In the genomic region with DNA sequence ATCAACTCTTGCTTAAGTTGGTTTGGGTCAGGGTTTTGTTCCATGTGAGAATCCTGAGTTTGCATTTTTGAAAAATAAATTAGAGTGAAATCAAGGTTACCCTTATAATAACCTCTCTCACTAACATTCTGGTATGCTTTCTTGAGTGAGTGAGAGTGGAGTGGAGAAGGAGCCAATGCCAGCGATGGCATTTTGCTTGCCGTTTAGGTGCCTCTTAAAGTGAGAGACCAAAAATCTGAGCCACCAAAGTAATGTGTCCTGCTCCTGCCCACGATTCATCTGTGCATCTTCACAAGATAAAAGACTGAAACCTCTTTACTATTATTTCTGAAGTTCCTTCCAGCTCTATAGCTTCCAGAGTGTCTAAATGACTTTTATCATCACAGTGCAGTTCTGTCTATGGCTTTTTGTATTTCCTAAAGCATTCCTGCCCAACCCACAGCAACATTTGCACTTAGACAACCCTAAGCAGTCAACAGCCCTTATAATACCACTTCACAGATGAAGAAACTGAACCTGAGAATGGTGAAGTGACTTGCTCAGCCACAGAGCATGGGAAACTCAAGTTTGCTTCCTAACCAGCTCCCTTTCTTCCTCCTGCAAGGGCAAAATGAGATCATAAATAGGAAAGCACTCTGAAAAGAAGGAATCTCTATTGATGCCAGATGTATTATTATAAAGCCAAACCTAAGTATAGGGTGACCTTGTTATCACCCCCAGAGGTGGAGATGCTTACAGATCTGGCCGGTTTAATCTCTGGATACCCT, we compare ENCODE assay signal across 27 cellular contexts.
"Had no signal": no experiment of that assay in that cellular context is flagged by ENCODE, and none has a peak within 500 bp of the region (broad histone marks: within the 10 kb centered on the region; RNA-seq: fewer than 3 reads in every experiment).

No MANE protein-coding gene starts in this region.

- H3K9me3 ChIP-seq: Peyer's patch, SJCRH30 had no signal

- H3K9me3 Mint-ChIP-seq: activated CD4-positive, alpha-beta memory T cell treated with anti-CD3 and anti-CD28 coated beads for 36 hours; activated CD4-positive, alpha-beta T cell treated with anti-CD3 and anti-CD28 coated beads, Interleukin-2, amount 10 ng/mL, durations not matched to agents 7 days and 5 days; activated naive CD4-positive, alpha-beta T cell treated with anti-CD3 and anti-CD28 coated beads for 36 hours; activated T-helper 17 cell treated with anti-CD3 and anti-CD28 coated beads, Interleukin-2, amount 50 U/mL, for 72 hours; central memory CD8-positive, alpha-beta T cell had no signal

- H3K36me3 Mint-ChIP-seq: activated CD4-positive, alpha-beta memory T cell treated with anti-CD3 and anti-CD28 coated beads for 36 hours; activated naive CD8-positive, alpha-beta T cell; brain; WTC11 had no signal

- ATAC-seq: activated T-helper 17 cell treated with anti-CD3 and anti-CD28 coated beads, Interleukin-2, amount 50 U/mL, for 72 hours; T-helper 17 cell; WTC11 had no signal

- H3K4me3 ChIP-seq: Peyer's patch, SJCRH30 had no signal

- DNase-seq: activated CD4-positive, alpha-beta memory T cell treated with anti-CD3 and anti-CD28 coated beads for 36 hours; activated CD4-positive, alpha-beta T cell treated with anti-CD3 and anti-CD28 coated beads for 1 hour; activated CD4-positive, alpha-beta T cell treated with anti-CD3 and anti-CD28 coated beads, Interleukin-2, amount 10 ng/mL, durations not matched to agents 7 days and 5 days; activated CD8-positive, alpha-beta memory T cell treated with anti-CD3 and anti-CD28 coated beads for 24 hours; activated gamma-delta T cell; activated naive CD4-positive, alpha-beta T cell treated with anti-CD3 and anti-CD28 coated beads for 36 hours; activated T-cell treated with anti-CD3 and anti-CD28 coated beads, Interleukin-2, amount 50 U/mL, for 48 hours; Karpas-422; MM.1S; NCI-H1105 treated with DMSO at 0.1 percent for 48 hours; NCI-H1436 treated with DMSO at 0.1 percent for 48 hours; NCI-H187; NCI-H2081; NCI-H446; NCI-H524; Peyer's patch; Right ventricle myocardium superior; SJCRH30; T-helper 17 cell; T-helper 9 cell had no signal

- H3K4me1 ChIP-seq: Peyer's patch, SJCRH30 had no signal

- H3K27ac ChIP-seq: Peyer's patch, RWPE1, SJCRH30 had no signal

- H3K27ac Mint-ChIP-seq: activated CD4-positive, alpha-beta memory T cell treated with anti-CD3 and anti-CD28 coated beads for 36 hours; activated CD4-positive, alpha-beta T cell treated with anti-CD3 and anti-CD28 coated beads, Interleukin-2, amount 10 ng/mL, durations not matched to agents 7 days and 5 days; activated naive CD4-positive, alpha-beta T cell treated with anti-CD3 and anti-CD28 coated beads for 36 hours; activated naive CD8-positive, alpha-beta T cell; activated T-helper 17 cell treated with anti-CD3 and anti-CD28 coated beads, Interleukin-2, amount 50 U/mL, for 72 hours; brain; T-helper 17 cell; WTC11 had no signal

- FAIRE-seq: astrocyte had no signal

- H3K4me3 Mint-ChIP-seq: activated CD4-positive, alpha-beta memory T cell treated with anti-CD3 and anti-CD28 coated beads for 36 hours; activated CD4-positive, alpha-beta T cell treated with anti-CD3 and anti-CD28 coated beads, Interleukin-2, amount 10 ng/mL, durations not matched to agents 7 days and 5 days; activated naive CD4-positive, alpha-beta T cell treated with anti-CD3 and anti-CD28 coated beads for 36 hours; activated naive CD8-positive, alpha-beta T cell; activated T-helper 17 cell treated with anti-CD3 and anti-CD28 coated beads, Interleukin-2, amount 50 U/mL, for 72 hours; brain; T-helper 17 cell; WTC11 had no signal

- H3K27me3 Mint-ChIP-seq: activated CD4-positive, alpha-beta memory T cell treated with anti-CD3 and anti-CD28 coated beads for 36 hours; activated CD4-positive, alpha-beta T cell treated with anti-CD3 and anti-CD28 coated beads, Interleukin-2, amount 10 ng/mL, durations not matched to agents 7 days and 5 days; activated naive CD8-positive, alpha-beta T cell; activated T-helper 17 cell treated with anti-CD3 and anti-CD28 coated beads, Interleukin-2, amount 50 U/mL, for 72 hours; central memory CD8-positive, alpha-beta T cell had no signal

- H3K4me1 Mint-ChIP-seq: brain had no signal
